Comparison of ENCODE assay signal across 31 cellular contexts in the genomic region with DNA sequence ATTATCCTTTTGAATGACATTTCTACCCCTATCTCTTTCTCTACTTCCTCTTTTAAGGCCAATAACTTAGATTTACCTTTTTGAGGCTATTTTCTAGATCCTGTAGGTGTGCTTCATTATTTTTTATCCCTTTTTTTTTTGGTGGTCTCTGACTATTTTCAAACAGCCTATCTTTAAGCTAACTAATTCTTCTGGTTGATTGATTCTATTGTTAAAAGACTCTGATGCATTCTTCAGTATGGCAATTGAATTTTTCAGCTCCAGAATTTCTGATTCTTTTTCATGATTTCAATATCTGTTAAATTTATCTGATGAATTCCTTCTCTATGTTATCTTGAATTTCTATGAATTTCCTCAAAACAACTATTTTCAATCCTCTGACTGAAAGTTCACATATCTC. TPM values are rescaled to one million over a fixed set of nuclear protein-coding genes. Genes with fewer than 3 reads are reported as not detected.
"Had no signal": no experiment of that assay in that cellular context is flagged by ENCODE, and none has a peak within 500 bp of the region (broad histone marks: within the 10 kb centered on the region; RNA-seq: fewer than 3 reads in every experiment).

No MANE protein-coding gene starts in this region.

- H3K4me1 ChIP-seq: colonic mucosa, esophagus squamous epithelium, gastrocnemius medialis, heart right ventricle, left lung, lower lobe of right lung had no signal

- DNase-seq: colonic mucosa; cortex of kidney; effector CD4-positive, alpha-beta T cell; effector memory CD4-positive, alpha-beta T cell; erythroblast; esophagus squamous epithelium; foreskin fibroblast; foreskin melanocyte; gastrocnemius medialis; glutamatergic neuron; heart right ventricle; hippocampal formation; left cardiac atrium; left lung; left ventricle myocardium superior; lower lobe of right lung; mesenchymal stem cell; mucosa of descending colon; naive B cell had no signal

- H3K4me3 Mint-ChIP-seq: dendritic cell treated with granulocyte-macrophage colony-stimulating factor and Interleukin-4, amounts not matched to agents 40 ng/mL and 50 ng/mL, for 4 days; mesothelial cell of epicardium; naive B cell had no signal

- H3K4me3 ChIP-seq: colonic mucosa, esophagus squamous epithelium, gastrocnemius medialis, heart right ventricle, left lung, lower lobe of right lung, mucosa of descending colon had no signal

- H3K27ac ChIP-seq: colonic mucosa, epithelial cell of prostate, esophagus squamous epithelium, gastrocnemius medialis, heart right ventricle, left lung, lower lobe of right lung had no signal

- H3K36me3 ChIP-seq: colonic mucosa, esophagus squamous epithelium, gastrocnemius medialis, heart right ventricle, left lung, lower lobe of right lung had no signal

- H3K27me3 ChIP-seq: colonic mucosa, esophagus squamous epithelium, gastrocnemius medialis, left lung had no signal

- H3K27ac Mint-ChIP-seq: dendritic cell treated with granulocyte-macrophage colony-stimulating factor and Interleukin-4, amounts not matched to agents 40 ng/mL and 50 ng/mL, for 4 days; mesothelial cell of epicardium had no signal

- H3K36me3 Mint-ChIP-seq: mesothelial cell of epicardium had no signal

- H3K9me3 ChIP-seq: colonic mucosa, esophagus squamous epithelium, gastrocnemius medialis, left lung, lower lobe of right lung, mucosa of descending colon had no signal

RNA-seq across cellular contexts. Expression of a gene that starts 7.4 kb away (rescaled TPM):
- total RNA-seq: colonic mucosa, dermis microvascular lymphatic vessel endothelial cell, esophagus mucosa, esophagus squamous epithelium, gastrocnemius medialis, glomerular endothelial cell, heart right ventricle, kidney epithelial cell, left cardiac atrium, left lung, left ventricle myocardium superior, lower leg skin, lower lobe of right lung, lung microvascular endothelial cell, mesenteric fat pad, mesothelial cell of epicardium, mucosa of descending colon, myocyte had no signal
- polyA plus RNA-seq: heart right ventricle, keratinocyte had no signal

RNA-seq across cellular contexts. Expression of a gene that starts 36.4 kb away (rescaled TPM):
- total RNA-seq: colonic mucosa, dermis microvascular lymphatic vessel endothelial cell, esophagus mucosa, esophagus squamous epithelium, glomerular endothelial cell, kidney epithelial cell, left lung, lower lobe of right lung, lung microvascular endothelial cell, mesenteric fat pad, mesothelial cell of epicardium, mucosa of descending colon, myocyte had no signal
- polyA plus RNA-seq: keratinocyte had no signal
